In the genomic region with DNA sequence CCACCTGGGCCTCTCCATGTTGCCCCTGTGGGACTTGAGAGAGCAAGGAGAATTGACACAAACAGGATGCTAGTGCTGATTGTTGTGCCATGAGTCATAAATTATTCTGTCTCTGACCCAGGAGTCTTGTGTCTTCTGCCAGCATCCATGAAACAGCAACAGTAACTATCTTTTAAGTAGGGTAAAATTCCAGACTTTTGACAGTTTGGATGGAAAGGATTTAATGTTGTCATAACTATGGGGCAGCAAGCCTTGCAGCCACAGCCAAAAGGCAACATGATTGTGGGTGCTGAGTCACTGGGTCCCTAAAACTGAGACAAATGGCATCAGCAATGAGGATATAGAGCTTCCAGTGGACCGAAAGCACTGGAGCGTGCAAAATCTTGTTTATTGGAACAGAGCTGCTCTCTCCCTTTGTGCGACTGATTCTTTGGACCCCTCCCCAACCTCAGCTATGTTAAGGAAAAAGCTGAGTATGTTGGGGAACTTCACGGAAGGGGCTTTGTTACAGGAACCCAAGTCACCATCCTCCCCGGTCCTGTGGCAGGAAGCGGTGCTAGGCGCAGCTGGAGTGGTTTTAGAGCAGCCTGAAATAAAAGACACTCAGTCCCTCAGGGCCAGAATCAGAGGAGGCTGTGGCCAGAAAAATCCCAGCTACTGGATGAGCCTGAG, we compare ENCODE assay signal across 10 cellular contexts. TPM values are rescaled to one million over a fixed set of nuclear protein-coding genes. Genes with fewer than 3 reads are reported as not detected.
DNase-seq lines count a peak whose midpoint lies in the region; ATAC-seq, FAIRE-seq and TF ChIP-seq lines count a peak whose summit lies in the region.
"Had no signal": no experiment of that assay in that cellular context is flagged by ENCODE, and none has a peak within 500 bp of the region (broad histone marks: within the 10 kb centered on the region; RNA-seq: fewer than 3 reads in every experiment).

No MANE protein-coding gene starts in this region.

- H3K4me1 ChIP-seq in A673 (ENCODE audit: insufficient read depth, low read length, poor library complexity, severe bottlenecking) (peaks cover 7% of the 10 kb centered on the region), psoas muscle (no peaks in the 10 kb centered on the region), prostate gland (replicated peaks) (no peaks in the 10 kb centered on the region)

- H3K27me3 Mint-ChIP-seq in T-helper 2 cell treated with Interferon-gamma antibody and Interleukin-4, amounts not matched to agents 5 μg/mL and 100 μg/mL, for 36 hours (ENCODE audit: low read depth): no peaks in the 10 kb centered on the region

- peaks cover 33% of the 10 kb centered on the region for H3K36me3 Mint-ChIP-seq in T-helper 2 cell treated with Interferon-gamma antibody and Interleukin-4, amounts not matched to agents 5 μg/mL and 100 μg/mL, for 36 hours (ENCODE audit: low read depth)

- H3K36me3 ChIP-seq in A673 (ENCODE audit: insufficient read depth, low read length, poor library complexity, severe bottlenecking): no peaks in the 10 kb centered on the region
- H3K36me3 ChIP-seq in psoas muscle (ENCODE audit: insufficient read depth in 1 of 2, low read depth in 1 of 2): no peaks in the 10 kb centered on the region
- no peaks in the 10 kb centered on the region for H3K36me3 ChIP-seq in prostate gland
- H3K36me3 ChIP-seq: cardiac muscle cell had no signal

- in situ Hi-C loops in GM13977 (cut with MboI; ENCODE audit: low pct_unique_long_range_greater_than_20kb, low sequenced_read_pairs, unreplicated experiment): no loop called here

- 26 to 42% (median 29%) methylated on average over 7 of the region's 7 CpGs for WGBS in psoas muscle, 3 donors
- WGBS in prostate gland: 53% methylated on average over 7 of the region's 7 CpGs

- H3K9me3 Mint-ChIP-seq in T-helper 2 cell treated with Interferon-gamma antibody and Interleukin-4, amounts not matched to agents 5 μg/mL and 100 μg/mL, for 36 hours: no peaks in the 10 kb centered on the region

- FAIRE-seq in D721Med (lab: Jason Lieb, UNC): no peak

- POLR2A ChIA-PET in A673 (lab: Charles Lee; ENCODE audit: low non-redundant PET): no interaction called here

- H3K4me3 Mint-ChIP-seq in T-helper 2 cell treated with Interferon-gamma antibody and Interleukin-4, amounts not matched to agents 5 μg/mL and 100 μg/mL, for 36 hours: peak overlapping the region; percentile 80

- H3K27ac ChIP-seq in A673 (ENCODE audit: low read depth, low read length, poor library complexity, severe bottlenecking) (no peak overlapping the region), psoas muscle (no peak overlapping the region), prostate gland (no peak overlapping the region)
- H3K27ac ChIP-seq: cardiac muscle cell had no signal

- no TSS peak for BruUV-seq in A673 (replicated peaks; lab: Mats Ljungman, UMichigan)

- H3K9me3 ChIP-seq in A673 (ENCODE audit: low read depth, low read length, poor library complexity, severe bottlenecking) (no peaks in the 10 kb centered on the region), psoas muscle (no peaks in the 10 kb centered on the region), prostate gland (no peaks in the 10 kb centered on the region)

- no peak for TF ChIP-seq POLR2A in prostate gland (IDR thresholded peaks at IDR 0.05)

- peaks cover 1% of the 10 kb centered on the region for H3K27me3 ChIP-seq in A673 (replicated peaks; ENCODE audit: insufficient read depth, low read depth, low read length, poor library complexity)
- H3K27me3 ChIP-seq in psoas muscle (ENCODE audit: insufficient read depth in 3 of 3, low read length in 2 of 3): peaks cover 0 to 22% (median 0%) of the 10 kb centered on the region in 3 donors
- H3K27me3 ChIP-seq in prostate gland (replicated peaks; ENCODE audit: insufficient read depth): no peaks in the 10 kb centered on the region

- CTCF ChIA-PET in A673 (lab: Charles Lee): no interaction called here

- ATAC-seq in psoas muscle: no peak
- ATAC-seq in GM18861 (IDR thresholded peaks at IDR 0.05; ENCODE audit: unreplicated experiment): no peak

- H3K4me1 Mint-ChIP-seq in T-helper 2 cell treated with Interferon-gamma antibody and Interleukin-4, amounts not matched to agents 5 μg/mL and 100 μg/mL, for 36 hours (ENCODE audit: low read depth): peaks cover 42% of the 10 kb centered on the region

- H3K4me3 ChIP-seq in A673 (ENCODE audit: low read depth, low read length, poor library complexity, severe bottlenecking) (no peak overlapping the region), psoas muscle (no peak overlapping the region), prostate gland (no peak overlapping the region)
- H3K4me3 ChIP-seq: cardiac muscle cell had no signal

- peak overlapping the region; percentile 90 for H3K27ac Mint-ChIP-seq in T-helper 2 cell treated with Interferon-gamma antibody and Interleukin-4, amounts not matched to agents 5 μg/mL and 100 μg/mL, for 36 hours

- intact Hi-C loops in A673 (cut with micrococcal nuclease; ENCODE audit: unreplicated experiment): no loop called here
- intact Hi-C loops in psoas muscle (cut with DNase I): loop anchor here in 1 of 2 donors (10.0 kb wide), 1 partner anchor 199 kb away; no protein-coding TSS in a partner anchor
- intact Hi-C loops in prostate gland (cut with DNase I): no loop called here

- TF ChIP-seq CTCF in A673 (conservative IDR thresholded peaks at IDR 0.05; ENCODE audit: low read depth, low read length) (no peak), GM13977 (IDR thresholded peaks at IDR 0.05; ENCODE audit: extremely low read depth, insufficient read depth, missing control alignments) (no peak), psoas muscle (IDR thresholded peaks at IDR 0.05) (no peak), D721Med (IDR thresholded peaks at IDR 0.05; ENCODE audit: insufficient read depth, missing control alignments) (no peak), prostate gland (IDR thresholded peaks at IDR 0.05) (no peak)

- DNase-seq in A673 (ENCODE audit: low spot score) (peak; percentile 65), GM13977 (ENCODE audit: low spot score) (peak; percentile 37), fibroblast of peridontal ligament (ENCODE audit: extremely low read depth) (peak; percentile 70), psoas muscle (no peak), D721Med (ENCODE audit: insufficient read length, low spot score) (no peak), prostate gland (ENCODE audit: low spot score) (no peak)
- DNase-seq in T-helper 2 cell treated with Interferon-gamma antibody and Interleukin-4, amounts not matched to agents 5 μg/mL and 100 μg/mL, for 36 hours (ENCODE audit: low spot score): no peak
- DNase-seq: NCI-H2029 treated with DMSO at 0.1 percent for 48 hours had no signal

RNA-seq across cellular contexts. Expression of gene ITPRIPL1, which starts 9.6 kb away (rescaled TPM):
- 23.5 and 23.9 TPM in 2 replicates for total RNA-seq in A673 (2021)
- 1 to 10 TPM in 2 of 4 donors, under 1 TPM in 2; 0.42 to 1.2 (median 0.92) TPM for total RNA-seq in psoas muscle
- under 1 TPM; 0.31 to 0.60 (median 0.38) TPM for polyA plus RNA-seq in psoas muscle
- 1 to 10 TPM; 1.8 to 8.9 TPM for total RNA-seq in prostate gland

RNA-seq across cellular contexts. Expression of gene SNRNP200, which starts 10.2 kb away (rescaled TPM):
- 202 and 208 TPM in 2 replicates for total RNA-seq in A673 (2021)
- 10 to 100 TPM; 61.1 to 83.1 (median 77.6) TPM for total RNA-seq in psoas muscle
- 10 to 100 TPM; 47.6 to 73.7 (median 69.5) TPM for polyA plus RNA-seq in psoas muscle
- 100 to 1,000 TPM; 117 to 148 TPM for total RNA-seq in prostate gland

RNA-seq across cellular contexts. Expression of gene NCAPH, which starts 20.0 kb away (rescaled TPM):
- total RNA-seq in A673 (2021): 87.6 and 102 TPM in 2 replicates
- under 1 TPM; 0.32 to 0.62 (median 0.51) TPM for total RNA-seq in psoas muscle
- polyA plus RNA-seq in psoas muscle: under 1 TPM; 0.30 to 0.43 (median 0.31) TPM
- total RNA-seq in prostate gland: 10 to 100 TPM in 1 of 2 donors, 1 to 10 TPM in 1; 1.2 to 11.2 TPM

RNA-seq across cellular contexts. Expression of gene CIAO1, which starts 49.5 kb away (rescaled TPM):
- total RNA-seq in A673 (2021) (76.8 and 79.7 TPM in 2 replicates), psoas muscle (10 to 100 TPM; 44.0 to 61.0 (median 56.5) TPM), prostate gland (100 to 1,000 TPM; 108 to 135 TPM)
- 10 to 100 TPM; 36.8 to 91.6 (median 80.5) TPM for polyA plus RNA-seq in psoas muscle

RNA-seq across cellular contexts. Expression of gene TMEM127, which starts 49.7 kb away (rescaled TPM):
- total RNA-seq in A673 (2021) (23.6 and 25.5 TPM in 2 replicates), psoas muscle (10 to 100 TPM; 23.1 to 33.0 (median 28.3) TPM), prostate gland (10 to 100 TPM; 40.4 to 50.4 TPM)
- polyA plus RNA-seq in psoas muscle: 10 to 100 TPM; 18.1 to 39.9 (median 21.2) TPM

Comparison
In these comparisons a context has a peak if more than half of its experiments do, and no peak if none do; other contexts are left out.
1. DNase-seq: peak in A673 (single experiment), GM13977 (single experiment) and fibroblast of peridontal ligament (single experiment); none in T-helper 2 cell treated with Interferon-gamma antibody and Interleukin-4, amounts not matched to agents 5 μg/mL and 100 μg/mL, for 36 hours (single experiment), psoas muscle (0 of 2), D721Med (single experiment) and prostate gland (single experiment).